In the genomic region with DNA sequence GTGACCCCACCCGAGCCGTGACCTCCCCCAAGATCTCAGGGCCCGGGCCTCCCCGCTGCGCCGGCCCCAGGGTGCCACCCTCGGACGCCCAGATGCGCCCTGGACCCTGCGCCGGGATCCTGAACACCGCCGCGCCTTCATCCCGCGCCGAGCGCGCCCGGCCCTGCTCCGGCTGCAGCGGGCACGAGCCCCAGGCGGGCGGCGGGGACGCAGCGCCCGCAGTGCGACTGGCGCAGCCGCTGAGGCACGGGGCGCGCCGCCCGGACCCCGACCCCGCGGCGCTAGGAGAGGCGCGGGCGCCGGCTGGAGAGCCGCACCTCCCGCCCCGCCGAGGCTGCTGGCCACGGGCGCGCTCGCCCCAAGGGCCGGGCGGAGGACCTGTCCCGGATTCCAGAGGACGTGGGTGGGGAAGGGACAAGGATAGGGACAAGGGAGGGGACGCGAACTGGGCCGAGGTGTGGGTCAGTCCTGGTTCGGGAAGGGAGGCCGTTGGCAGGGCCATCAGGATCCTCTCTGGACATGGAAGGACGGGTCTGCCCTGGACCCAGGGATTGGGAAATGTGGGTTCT, we compare ENCODE assay signal across 8 cellular contexts. TPM values are rescaled to one million over a fixed set of nuclear protein-coding genes. Genes with fewer than 3 reads are reported as not detected.
A peak's percentile ranks its signal among the peaks of the same experiment; 100 is the strongest.
DNase-seq lines count a peak whose midpoint lies in the region; ATAC-seq and TF ChIP-seq lines count a peak whose summit lies in the region.

No MANE protein-coding gene starts in this region.

- TF ChIP-seq POLR2A in uterus (IDR thresholded peaks at IDR 0.05) = no peak

- no peak for TF ChIP-seq CTCF in right atrium auricular region (IDR thresholded peaks at IDR 0.05)
- TF ChIP-seq CTCF in uterus (IDR thresholded peaks at IDR 0.05) = no peak

- H3K4me1 Mint-ChIP-seq in memory B cell = peaks cover 41% of the 10 kb centered on the region

- ATAC-seq in left cardiac atrium (no peak), memory B cell (ENCODE audit: low read depth) (no peak), GM19397 (IDR thresholded peaks at IDR 0.05; ENCODE audit: unreplicated experiment) (no peak), GM19395 (IDR thresholded peaks at IDR 0.05; ENCODE audit: unreplicated experiment) (no peak)

- no peaks in the 10 kb centered on the region for H3K9me3 Mint-ChIP-seq in memory B cell

- H3K36me3 Mint-ChIP-seq in memory B cell = peaks cover 2% of the 10 kb centered on the region

- no peak for DNase-seq in right atrium auricular region (ENCODE audit: low spot score)
- DNase-seq in left cardiac atrium = no peak
- DNase-seq in astrocyte of the hippocampus (ENCODE audit: low read depth, low spot score) = peak; percentile 59
- peak; percentile 20 to 53 for DNase-seq in memory B cell (ENCODE audit: low spot score in 2 of 2)
- no peak for DNase-seq in uterus
- DNase-seq in NCI-H1105 treated with DMSO at 0.1 percent for 48 hours (lab: John Stamatoyannopoulos, UW) = no peak

- intact Hi-C loops in left cardiac atrium (cut with DNase I) (loop anchor here (10.0 kb wide), 2 partner anchors 152 to 172 kb away; a partner anchor contains a TSS), uterus (cut with DNase I; ENCODE audit: low total_unique reads) (loop anchor here (5.0 kb wide), 1 partner anchor 525 kb away; no protein-coding TSS in a partner anchor)

- H3K36me3 ChIP-seq in right atrium auricular region (no peaks in the 10 kb centered on the region), uterus (no peaks in the 10 kb centered on the region)

- peak overlapping the region; percentile 78 for H3K27ac Mint-ChIP-seq in memory B cell

- H3K4me3 ChIP-seq in right atrium auricular region (peak overlapping the region; percentile 65 to 66), uterus (peak overlapping the region; percentile 33 to 64)

- H3K27ac ChIP-seq in right atrium auricular region (peak overlapping the region in 1 of 2 donors; percentile 48), uterus (peak overlapping the region in 1 of 2 donors; percentile 4)

- peak overlapping the region; percentile 94 for H3K4me3 Mint-ChIP-seq in memory B cell

- H3K27me3 ChIP-seq in right atrium auricular region (no peaks in the 10 kb centered on the region), uterus (peaks cover 0 to 13% of the 10 kb centered on the region in 2 donors)

- H3K4me1 ChIP-seq in right atrium auricular region (peaks cover 0 to 49% of the 10 kb centered on the region in 2 donors), uterus (peaks cover 0 to 4% of the 10 kb centered on the region in 2 donors)

- peaks cover 32% of the 10 kb centered on the region for H3K27me3 Mint-ChIP-seq in memory B cell

- H3K9me3 ChIP-seq in right atrium auricular region (no peaks in the 10 kb centered on the region), uterus (no peaks in the 10 kb centered on the region)

RNA-seq across cellular contexts. Expression of a gene that starts 1.2 kb away (rescaled TPM):
- total RNA-seq in right atrium auricular region (1 to 10 TPM; 3.4 to 6.0 TPM), left cardiac atrium (1 to 10 TPM; 5.2 to 7.2 TPM), uterus (10 to 100 TPM in 3 of 4 donors, 1 to 10 TPM in 1; 5.4 to 16.7 (median 13.4) TPM)

RNA-seq across cellular contexts. Expression of a gene that starts 1.5 kb away (rescaled TPM):
- total RNA-seq in right atrium auricular region (not detected), left cardiac atrium (not detected), uterus (under 1 TPM in 2 of 4 donors, not detected in 2; 0.21 to 0.46 TPM)

RNA-seq across cellular contexts. Expression of a gene that starts 51.6 kb away (rescaled TPM):
- total RNA-seq in right atrium auricular region (10 to 100 TPM; 30.0 to 31.3 TPM), left cardiac atrium (10 to 100 TPM; 22.5 to 37.0 TPM), uterus (10 to 100 TPM; 10.8 to 57.9 (median 33.9) TPM)

Comparison
In these comparisons a context has a peak if more than half of its experiments do, and no peak if none do; other contexts are left out.
1. DNase-seq: peak in astrocyte of the hippocampus (single experiment) and memory B cell (2 of 2); none in right atrium auricular region (single experiment), left cardiac atrium (single experiment), uterus (0 of 2) and NCI-H1105 treated with DMSO at 0.1 percent for 48 hours (single experiment).